In the genomic region with DNA sequence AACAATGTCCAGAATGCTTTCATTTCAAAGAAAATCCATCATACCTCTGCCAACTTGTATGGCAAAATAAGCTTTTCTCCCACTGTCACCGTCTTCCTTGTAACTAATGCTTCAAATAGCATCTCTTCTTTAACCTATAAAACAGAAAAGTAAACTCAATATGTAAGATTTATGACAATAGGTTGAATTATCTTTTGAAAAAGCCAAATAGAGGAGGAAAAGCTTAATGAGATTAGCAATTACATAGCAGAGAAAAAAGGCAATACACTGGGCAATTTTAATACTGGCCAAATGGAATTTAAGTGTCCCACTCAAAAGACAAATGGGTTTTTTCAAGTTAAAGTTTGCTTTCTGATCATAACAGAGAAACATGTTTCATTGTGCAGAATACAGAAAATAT, we compare ENCODE assay signal across 25 cellular contexts.
"Had no signal": no experiment of that assay in that cellular context is flagged by ENCODE, and none has a peak within 500 bp of the region (broad histone marks: within the 10 kb centered on the region; RNA-seq: fewer than 3 reads in every experiment).

No MANE protein-coding gene starts in this region.

- ATAC-seq: effector memory CD8-positive, alpha-beta T cell; esophagus mucosa; gastrocnemius medialis; heart right ventricle; left cardiac atrium; left lung; left ventricle myocardium superior; lower lobe of right lung; mucosa of descending colon had no signal

- DNase-seq: colonic mucosa; cortex of kidney; effector CD8-positive, alpha-beta T cell; effector memory CD8-positive, alpha-beta T cell; endodermal cell; erythroblast; esophagus squamous epithelium; foreskin fibroblast; foreskin melanocyte; gastrocnemius medialis; glutamatergic neuron; head of caudate nucleus; heart right ventricle; hippocampal formation; left cardiac atrium; left lung; left ventricle myocardium superior; lower lobe of right lung; mesenchymal stem cell; mucosa of descending colon; naive B cell had no signal

- H3K4me3 ChIP-seq: colonic mucosa, esophagus squamous epithelium, gastrocnemius medialis, heart right ventricle, left lung, lower lobe of right lung, mucosa of descending colon had no signal

- H3K4me1 ChIP-seq: colonic mucosa, esophagus squamous epithelium, gastrocnemius medialis, heart right ventricle, left lung, lower lobe of right lung had no signal

- FAIRE-seq: endometrium, keratinocyte had no signal

- H3K36me3 ChIP-seq: colonic mucosa had no signal

- H3K27ac ChIP-seq: colonic mucosa, epithelial cell of prostate, esophagus squamous epithelium, gastrocnemius medialis, heart right ventricle, left lung, lower lobe of right lung had no signal

- H3K9me3 ChIP-seq: colonic mucosa, esophagus squamous epithelium, gastrocnemius medialis, heart right ventricle, left lung, lower lobe of right lung, mucosa of descending colon had no signal

- H3K27me3 ChIP-seq: colonic mucosa, esophagus squamous epithelium, gastrocnemius medialis, heart right ventricle, left lung had no signal
